Comparison of ENCODE assay signal across 30 cellular contexts in the genomic region with DNA sequence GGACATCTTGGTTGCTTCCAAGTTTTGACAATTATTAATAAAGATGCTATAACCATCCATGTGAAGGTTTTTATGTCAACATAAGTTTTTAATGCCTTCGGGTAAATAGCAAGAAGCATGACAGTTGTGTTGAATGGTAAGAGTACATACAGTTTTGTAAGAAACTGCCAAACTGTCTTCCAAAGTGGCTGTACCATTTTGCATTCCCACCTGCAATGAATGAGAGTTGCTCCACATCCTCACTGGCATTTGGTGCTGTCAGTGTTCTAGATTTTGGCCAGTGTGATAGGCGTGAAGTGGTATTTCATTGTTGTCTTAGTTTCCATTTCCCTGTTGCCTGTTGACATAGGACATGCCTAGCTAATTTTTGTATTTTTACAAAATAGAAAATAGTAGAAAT.
"Had no signal": no experiment of that assay in that cellular context is flagged by ENCODE, and none has a peak within 500 bp of the region (broad histone marks: within the 10 kb centered on the region; RNA-seq: fewer than 3 reads in every experiment).

No MANE protein-coding gene starts in this region.

- H3K27ac ChIP-seq: ascending aorta, cardiac muscle cell, VCaP had no signal

- H3K36me3 ChIP-seq: cardiac muscle cell had no signal

- DNase-seq: activated B cell treated with CpG ODN at 0.5 μM for 24 hours; activated CD4-positive, alpha-beta memory T cell treated with anti-CD3 and anti-CD28 coated beads for 36 hours; activated CD4-positive, alpha-beta T cell treated with anti-CD3 and anti-CD28 coated beads for 4 hours; activated CD4-positive, alpha-beta T cell treated with anti-CD3 and anti-CD28 coated beads, Interleukin-2, amount 10 ng/mL, durations not matched to agents 24 days and 14 days; activated CD4-positive, alpha-beta T cell treated with anti-CD3 and anti-CD28 coated beads, Interleukin-2, amount 50 U/mL, for 1 hour; activated CD4-positive, alpha-beta T cell treated with anti-CD3 and anti-CD28 coated beads, Interleukin-2, amount 50 U/mL, for 4 hours; activated CD4-positive, CD25-positive, alpha-beta regulatory T cell treated with anti-CD3 and anti-CD28 coated beads, Interleukin-2, amount 50 U/mL, for 72 hours; activated CD8-positive, alpha-beta memory T cell treated with anti-CD3 and anti-CD28 coated beads, Interleukin-2, amount 50 U/mL, for 4 hours; activated CD8-positive, alpha-beta T cell treated with anti-CD3 and anti-CD28 coated beads for 36 hours; activated effector memory CD4-positive, alpha-beta T cell treated with Interleukin-2 at 50 U/mL for 16 hours; activated gamma-delta T cell; activated naive CD4-positive, alpha-beta T cell treated with anti-CD3 and anti-CD28 coated beads, Interleukin-2, amount 10 ng/mL, durations not matched to agents 7 days and 5 days; activated naive CD4-positive, alpha-beta T cell treated with Interleukin-2 at 50 U/mL for 16 hours; activated naive CD8-positive, alpha-beta T cell treated with anti-CD3 and anti-CD28 coated beads, Interleukin-2, amount 10 ng/mL, durations not matched to agents 7 days and 5 days; activated naive CD8-positive, alpha-beta T cell treated with anti-CD3 and anti-CD28 coated beads, Interleukin-2, amount 50 U/mL, for 24 hours; activated T-cell treated with anti-CD3 and anti-CD28 coated beads for 4 hours; activated T-cell treated with anti-CD3 and anti-CD28 coated beads, Interleukin-2, amount 50 U/mL, for 1 hour; activated T-cell treated with anti-CD3 and anti-CD28 coated beads, Interleukin-2, amount 50 U/mL, for 4 hours; activated T-cell treated with anti-CD3 and anti-CD28 coated beads, Interleukin-2, amount 50 U/mL, for 72 hours; amygdala; anterior cingulate cortex; caudate nucleus; cerebellar nuclear complex; T-helper 2 cell; T-helper 9 cell had no signal

- ATAC-seq: activated CD8-positive, alpha-beta T cell treated with anti-CD3 and anti-CD28 coated beads for 36 hours; activated naive CD8-positive, alpha-beta T cell treated with anti-CD3 and anti-CD28 coated beads, Interleukin-2, amount 50 U/mL, for 24 hours; activated T-cell treated with anti-CD3 and anti-CD28 coated beads, Interleukin-2, amount 50 U/mL, for 4 hours; activated T-cell treated with anti-CD3 and anti-CD28 coated beads, Interleukin-2, amount 50 U/mL, for 72 hours had no signal

- FAIRE-seq: bronchial epithelial cell, TTC549 had no signal

- H3K27me3 ChIP-seq: ascending aorta, cardiac muscle cell had no signal

- H3K4me3 ChIP-seq: ascending aorta, cardiac muscle cell had no signal
